Comparison of ENCODE assay signal across 30 cellular contexts in the genomic region with DNA sequence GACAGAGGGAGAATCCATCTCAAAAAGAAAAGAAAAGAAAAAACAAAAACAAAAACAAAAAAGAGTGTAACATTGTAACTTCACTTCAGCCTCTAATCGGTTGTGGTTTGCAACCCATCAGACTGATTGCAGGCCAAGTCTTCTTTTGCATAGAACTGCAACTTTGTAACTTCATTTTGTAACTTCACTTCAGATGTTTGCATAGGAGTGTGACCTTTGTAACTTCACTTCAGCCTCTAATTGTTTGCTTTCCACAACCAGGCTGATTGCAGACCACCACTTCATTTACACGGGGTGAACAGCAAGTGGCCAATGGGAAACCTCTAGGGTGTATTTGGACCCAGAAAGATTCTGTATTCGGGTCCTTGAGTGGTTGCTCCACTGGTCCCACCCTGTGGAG.
"Had no signal": no experiment of that assay in that cellular context is flagged by ENCODE, and none has a peak within 500 bp of the region (broad histone marks: within the 10 kb centered on the region; RNA-seq: fewer than 3 reads in every experiment).

No MANE protein-coding gene starts in this region.

- H3K4me3 ChIP-seq: adrenal gland, body of pancreas, esophagus muscularis mucosa, gastrocnemius medialis, heart left ventricle had no signal

- H3K36me3 ChIP-seq: adrenal gland, esophagus muscularis mucosa, gastrocnemius medialis, heart left ventricle had no signal

- H3K9me3 ChIP-seq: adrenal gland, body of pancreas, esophagus muscularis mucosa, gastrocnemius medialis had no signal

- FAIRE-seq: colon had no signal

- DNase-seq: activated CD4-positive, alpha-beta T cell treated with anti-CD3 and anti-CD28 coated beads for 1 hour; activated CD4-positive, alpha-beta T cell treated with anti-CD3 and anti-CD28 coated beads for 4 hours; activated CD4-positive, alpha-beta T cell treated with anti-CD3 and anti-CD28 coated beads, Interleukin-2, amount 10 ng/mL, durations not matched to agents 7 days and 5 days; activated CD4-positive, alpha-beta T cell treated with anti-CD3 and anti-CD28 coated beads, Interleukin-2, amount 50 U/mL, for 4 hours; activated CD8-positive, alpha-beta memory T cell treated with anti-CD3 and anti-CD28 coated beads, Interleukin-2, amount 10 ng/mL, durations not matched to agents 7 days and 5 days; activated CD8-positive, alpha-beta memory T cell treated with anti-CD3 and anti-CD28 coated beads, Interleukin-2, amount 50 U/mL, for 4 hours; activated CD8-positive, alpha-beta T cell treated with anti-CD3 and anti-CD28 coated beads, Interleukin-2, amount 10 ng/mL, durations not matched to agents 7 days and 5 days; activated effector memory CD4-positive, alpha-beta T cell treated with anti-CD3 and anti-CD28 coated beads, Interleukin-2, amount 50 U/mL, for 16 hours; activated naive CD4-positive, alpha-beta T cell treated with anti-CD3 and anti-CD28 coated beads for 36 hours; activated naive CD8-positive, alpha-beta T cell treated with anti-CD3 and anti-CD28 coated beads for 36 hours; activated naive CD8-positive, alpha-beta T cell treated with anti-CD3 and anti-CD28 coated beads, Interleukin-2, amount 50 U/mL, for 24 hours; activated T-cell treated with anti-CD3 and anti-CD28 coated beads, Interleukin-2, amount 50 U/mL, for 1 hour; activated T-cell treated with anti-CD3 and anti-CD28 coated beads, Interleukin-2, amount 50 U/mL, for 48 hours; adrenal gland; amygdala; aorta; body of pancreas; caudate nucleus; cortex of kidney; dermis blood vessel endothelial cell; effector CD4-positive, alpha-beta T cell; effector memory CD8-positive, alpha-beta T cell; erythroblast; foreskin keratinocyte; gastrocnemius medialis; glutamatergic neuron; heart left ventricle; T-helper 2 cell had no signal

- H3K27ac ChIP-seq: adrenal gland, body of pancreas, esophagus muscularis mucosa, foreskin keratinocyte, gastrocnemius medialis, heart left ventricle had no signal

- ATAC-seq: activated CD8-positive, alpha-beta memory T cell treated with anti-CD3 and anti-CD28 coated beads, Interleukin-2, amount 10 ng/mL, durations not matched to agents 7 days and 5 days; activated CD8-positive, alpha-beta T cell treated with anti-CD3 and anti-CD28 coated beads, Interleukin-2, amount 10 ng/mL, durations not matched to agents 7 days and 5 days; activated naive CD8-positive, alpha-beta T cell treated with anti-CD3 and anti-CD28 coated beads, Interleukin-2, amount 50 U/mL, for 24 hours; body of pancreas; effector memory CD8-positive, alpha-beta T cell; foreskin keratinocyte; gastrocnemius medialis; heart left ventricle had no signal

- H3K4me1 ChIP-seq: adrenal gland, body of pancreas, esophagus muscularis mucosa, foreskin keratinocyte, gastrocnemius medialis, heart left ventricle had no signal

- H3K27me3 ChIP-seq: adrenal gland, body of pancreas, esophagus muscularis mucosa, gastrocnemius medialis, heart left ventricle had no signal
